ENCODE assay signal across 9 cellular contexts in genomic region chrX:53089224-53089842, GRCh38. TPM values are rescaled to one million over a fixed set of nuclear protein-coding genes. Genes with fewer than 3 reads are reported as not detected.
DNase-seq lines count a peak whose midpoint lies in the region; ATAC-seq and TF ChIP-seq lines count a peak whose summit lies in the region.
"Had no signal": no experiment of that assay in that cellular context is flagged by ENCODE, and none has a peak within 500 bp of the region (broad histone marks: within the 10 kb centered on the region; RNA-seq: fewer than 3 reads in every experiment).

No MANE protein-coding gene starts in this region.

- RAD21 ChIA-PET in HCT116 (lab: Charles Lee; ENCODE audit: low non-redundant PET in 1 of 2, low total read pairs in 2 of 2, uncharacterized antibody in 2 of 2, unreplicated experiment in 2 of 2) = no interaction called here

- DNase-seq in CD8-positive, alpha-beta memory T cell = peak in 4 of 5 donors; percentile 31 to 60 (median 53)
- peak; percentile 34 for DNase-seq in HCT116 (ENCODE audit: low read depth, low spot score)
- peak; percentile 27 for DNase-seq in NCI-H526 treated with DMSO at 0.1 percent for 48 hours (lab: John Stamatoyannopoulos, UW)
- DNase-seq in adipocyte (ENCODE audit: low read depth) = peak; percentile 79
- DNase-seq in heart right ventricle = peak in 1 of 2 donors; percentile 34
- DNase-seq in psoas muscle = peak; percentile 41 to 63
- DNase-seq in KG1 (lab: John Stamatoyannopoulos, UW) = no peak

- no peaks in the 10 kb centered on the region for H3K9me2 ChIP-seq in HCT116 (ENCODE audit: insufficient read depth)

- H3K9me3 Mint-ChIP-seq in CD8-positive, alpha-beta memory T cell = peaks cover 0 to 2% (median 0%) of the 10 kb centered on the region in 5 donors

- intact Hi-C loops in HCT116 (cut with micrococcal nuclease) (loop anchor here (1.0 kb wide), 1 partner anchor 18 kb away; no protein-coding TSS in a partner anchor), heart right ventricle (cut with DNase I) (loop anchor here in 2 of 10 donors (1.0 to 2.0 kb wide), 2 partner anchors 18 to 19 kb away; no protein-coding TSS in a partner anchor), psoas muscle (cut with DNase I) (loop anchor here in 1 of 2 donors (10.0 kb wide), 1 partner anchor 135 kb away; the partner anchor contains the start of gene KDM5C)

- BruUV-seq in HCT116 (replicated peaks; lab: Mats Ljungman, UMichigan) = no TSS peak

- no peaks in the 10 kb centered on the region for H4K20me1 ChIP-seq in HCT116 (ENCODE audit: insufficient read depth)

- ATAC-seq in HCT116 (no peak), heart right ventricle (peak in 2 of 8 donors; percentile 33 to 45), psoas muscle (peak in 2 of 4 donors; percentile 29 to 48), GM19467 (IDR thresholded peaks at IDR 0.05; ENCODE audit: unreplicated experiment) (no peak)

- H3K4me1 Mint-ChIP-seq in CD8-positive, alpha-beta memory T cell = peaks cover 24 to 60% (median 35%) of the 10 kb centered on the region in 3 donors

- CTCF ChIA-PET in CD8-positive, alpha-beta memory T cell (lab: Charles Lee) = interaction anchor here (2.1 kb wide), 1 partner anchor 17 kb away, joined by 7 read pairs; no protein-coding TSS in a partner anchor
- CTCF ChIA-PET in HCT116 (lab: Charles Lee) = no interaction called here

- peak overlapping the region; percentile 67 for H3K4me3 ChIP-seq in CD8-positive, alpha-beta memory T cell (ENCODE audit: low read length)
- H3K4me3 ChIP-seq in HCT116 (replicated peaks in 1 of 2; ENCODE audit: low read depth in 1 of 2, low read length in 2 of 2) (no peak overlapping the region), adipocyte (ENCODE audit: low read length) (peak overlapping the region; percentile 75), heart right ventricle (peak overlapping the region; percentile 10 to 58 (median 42)), psoas muscle (peak overlapping the region; percentile 62)

- H3K79me2 ChIP-seq in HCT116 (ENCODE audit: insufficient read depth, low read length) = no peaks in the 10 kb centered on the region

- no peak overlapping the region for H2AFZ ChIP-seq in HCT116 (ENCODE audit: low read depth, low read length, poor library complexity, severe bottlenecking)

- TF ChIP-seq CTCF in HCT116 (IDR thresholded peaks at IDR 0.05 in 2 of 3, conservative IDR thresholded peaks at IDR 0.05 in 1 of 3; ENCODE audit: borderline replicate concordance in 1 of 3, insufficient read depth in 1 of 3, low read depth in 2 of 3, low read length in 2 of 3) = peak in 2 of 3 experiments; percentile 64 to 73; a peak in 4 of 6 replicates
- TF ChIP-seq CTCF in heart right ventricle (IDR thresholded peaks at IDR 0.05) = peak; percentile 36 to 82 (median 73)
- TF ChIP-seq CTCF in psoas muscle (IDR thresholded peaks at IDR 0.05) = peak; percentile 84

- peak overlapping the region; percentile 89 to 98 (median 93) for H3K4me3 Mint-ChIP-seq in CD8-positive, alpha-beta memory T cell

- H3K4me1 ChIP-seq in CD8-positive, alpha-beta memory T cell (ENCODE audit: insufficient read depth, low read length) = peaks cover 5% of the 10 kb centered on the region
- peaks cover 3 to 13% of the 10 kb centered on the region in 2 experiments; a peak in 3 of 4 replicates for H3K4me1 ChIP-seq in HCT116 (ENCODE audit: control insufficient read depth in 1 of 2, insufficient read depth in 2 of 2, low read length in 2 of 2)
- peaks cover 9% of the 10 kb centered on the region for H3K4me1 ChIP-seq in adipocyte (ENCODE audit: control insufficient read depth, insufficient read depth, low read length)
- H3K4me1 ChIP-seq in heart right ventricle = peaks cover 0 to 20% (median 6%) of the 10 kb centered on the region in 9 donors
- no peaks in the 10 kb centered on the region for H3K4me1 ChIP-seq in psoas muscle

- H3K4me2 ChIP-seq in HCT116 (ENCODE audit: low read length) = no peak overlapping the region

- TF ChIP-seq POLR2A in HCT116 (IDR thresholded peaks at IDR 0.05; ENCODE audit: borderline replicate concordance, extremely low read depth, insufficient read depth, insufficient read length) = no peak

- TF ChIP-seq RAD21 in HCT116 (IDR thresholded peaks at IDR 0.05; ENCODE audit: low read depth) = no peak

- peaks cover 5 to 44% (median 6%) of the 10 kb centered on the region in 3 donors for H3K36me3 Mint-ChIP-seq in CD8-positive, alpha-beta memory T cell

- H3K36me3 ChIP-seq in CD8-positive, alpha-beta memory T cell (ENCODE audit: insufficient read depth, low read length) = peaks cover 16% of the 10 kb centered on the region
- H3K36me3 ChIP-seq in HCT116 (ENCODE audit: control insufficient read depth in 1 of 2, insufficient read depth in 2 of 2, low read length in 2 of 2) = peaks cover 0 to 10% of the 10 kb centered on the region in 2 experiments; a peak in 1 of 4 replicates
- peaks cover 35% of the 10 kb centered on the region for H3K36me3 ChIP-seq in adipocyte (ENCODE audit: control insufficient read depth, insufficient read depth, low read length, severe bottlenecking)
- H3K36me3 ChIP-seq in heart right ventricle = peaks cover 0 to 25% (median 0%) of the 10 kb centered on the region in 9 donors
- peaks cover 0 to 18% of the 10 kb centered on the region in 2 donors for H3K36me3 ChIP-seq in psoas muscle (ENCODE audit: insufficient read depth in 1 of 2, low read depth in 1 of 2)

- peak overlapping the region; percentile 96 to 100 (median 99) for H3K27ac Mint-ChIP-seq in CD8-positive, alpha-beta memory T cell

- no peaks in the 10 kb centered on the region for H3K9me3 ChIP-seq in CD8-positive, alpha-beta memory T cell (ENCODE audit: low read length)
- H3K9me3 ChIP-seq in HCT116 (ENCODE audit: control insufficient read depth in 1 of 2, insufficient read depth in 1 of 2, low read depth in 1 of 2, low read length in 2 of 2) (no peaks in the 10 kb centered on the region), adipocyte (ENCODE audit: control insufficient read depth, low read length) (no peaks in the 10 kb centered on the region), heart right ventricle (no peaks in the 10 kb centered on the region), psoas muscle (no peaks in the 10 kb centered on the region)

- POLR2A ChIA-PET in CD8-positive, alpha-beta memory T cell (lab: Charles Lee) = interaction anchor here (0.8 to 1.1 kb wide), 2 partner anchors 8 to 89 kb away, joined by 3 read pairs; partner anchors contain the start of gene TSPYL2
- POLR2A ChIA-PET in HCT116 (lab: Charles Lee) = no interaction called here

- 9 to 10% methylated on average over 11 of the region's 11 CpGs for WGBS in heart right ventricle, 2 donors
- 10 to 17% (median 12%) methylated on average over 11 of the region's 11 CpGs for whole genome bisulfite sequencing in psoas muscle, 3 donors

- H3K9ac ChIP-seq in HCT116 (ENCODE audit: low read length) = no peak overlapping the region
- peak overlapping the region; percentile 67 for H3K9ac ChIP-seq in adipocyte (ENCODE audit: low read length)

- peaks cover 0 to 12% of the 10 kb centered on the region in 2 donors for H3K27me3 Mint-ChIP-seq in CD8-positive, alpha-beta memory T cell

- no peaks in the 10 kb centered on the region for H3K27me3 ChIP-seq in CD8-positive, alpha-beta memory T cell (ENCODE audit: insufficient read depth, low read length, poor library complexity, severe bottlenecking)
- H3K27me3 ChIP-seq in HCT116 (ENCODE audit: insufficient read depth, low read length) (no peaks in the 10 kb centered on the region), adipocyte (replicated peaks; ENCODE audit: control insufficient read depth, insufficient read depth, low read length) (no peaks in the 10 kb centered on the region), heart right ventricle (peaks cover 0 to 16% (median 0%) of the 10 kb centered on the region in 7 donors), psoas muscle (ENCODE audit: insufficient read depth in 3 of 3, low read length in 2 of 3) (peaks cover 0 to 20% (median 0%) of the 10 kb centered on the region in 3 donors)

- H3K27ac ChIP-seq in CD8-positive, alpha-beta memory T cell (ENCODE audit: low read depth, low read length) = peak overlapping the region; percentile 80
- H3K27ac ChIP-seq in HCT116 (ENCODE audit: low read depth, low read length) (no peak overlapping the region), heart right ventricle (peak overlapping the region; percentile 51 to 88 (median 82)), psoas muscle (peak overlapping the region; percentile 72)

TF ChIP-seq in HCT116, 20 proteins besides CTCF, POLR2A, EP300 and RAD21:
- TF ChIP-seq SRF (IDR thresholded peaks at IDR 0.05; ENCODE audit: low read depth) (no peak), JUND (IDR thresholded peaks at IDR 0.05) (no peak), FOSL1 (IDR thresholded peaks at IDR 0.05; ENCODE audit: low read depth) (no peak)

RNA-seq across cellular contexts. Expression of gene KANTR, which starts 4.6 kb away (rescaled TPM):
- 1 to 10 TPM; 4.6 to 4.8 TPM for total RNA-seq in CD8-positive, alpha-beta memory T cell
- 1.6 TPM for polyA plus RNA-seq in CD8-positive, alpha-beta memory T cell
- total RNA-seq in HCT116 (2021; ENCODE audit: unreplicated experiment) (7.5 TPM), heart right ventricle (10 to 100 TPM in 2 of 10 donors, 1 to 10 TPM in 8; 2.7 to 11.5 (median 7.0) TPM), psoas muscle (1 to 10 TPM; 3.4 to 8.2 (median 4.8) TPM)
- 1.7 and 2.6 TPM in 2 replicates for polyA plus RNA-seq in HCT116 (2012)
- polyA plus RNA-seq in heart right ventricle (10 to 100 TPM in 1 of 2 donors, 1 to 10 TPM in 1; 2.1 to 12.6 TPM), psoas muscle (1 to 10 TPM in 2 of 3 donors, under 1 TPM in 1; 0.89 to 5.2 (median 1.5) TPM)

RNA-seq across cellular contexts. Expression of gene TSPYL2, which starts 7.2 kb away (rescaled TPM):
- total RNA-seq in CD8-positive, alpha-beta memory T cell = 10 to 100 TPM; 38.4 to 47.9 TPM
- 23.1 TPM for polyA plus RNA-seq in CD8-positive, alpha-beta memory T cell
- total RNA-seq in HCT116 (2021; ENCODE audit: unreplicated experiment) = 19.2 TPM
- 27.1 and 33.5 TPM in 2 replicates for polyA plus RNA-seq in HCT116 (2012)
- total RNA-seq in heart right ventricle = 10 to 100 TPM; 17.2 to 48.8 (median 25.5) TPM
- 100 to 1,000 TPM in 1 of 2 donors, 10 to 100 TPM in 1; 54.4 to 136 TPM for polyA plus RNA-seq in heart right ventricle
- total RNA-seq in psoas muscle = 10 to 100 TPM; 20.0 to 56.4 (median 28.1) TPM
- polyA plus RNA-seq in psoas muscle = 10 to 100 TPM in 2 of 3 donors, 1 to 10 TPM in 1; 9.2 to 45.2 (median 23.2) TPM

RNA-seq across cellular contexts. Expression of gene GPR173, which starts 40.7 kb away (rescaled TPM):
- total RNA-seq in CD8-positive, alpha-beta memory T cell = not detected
- not detected for polyA plus RNA-seq in CD8-positive, alpha-beta memory T cell
- total RNA-seq in HCT116 (2021; ENCODE audit: unreplicated experiment) = 3.4 TPM
- 3.1 and 3.4 TPM in 2 replicates for polyA plus RNA-seq in HCT116 (2012)
- 1 to 10 TPM in 3 of 10 donors, under 1 TPM in 7; 0.54 to 2.5 (median 0.73) TPM for total RNA-seq in heart right ventricle
- under 1 TPM; 0.70 to 0.95 TPM for polyA plus RNA-seq in heart right ventricle
- under 1 TPM; 0.13 to 0.34 (median 0.20) TPM for total RNA-seq in psoas muscle
- polyA plus RNA-seq in psoas muscle = under 1 TPM; 0.03 to 0.16 (median 0.08) TPM
- total RNA-seq: T-helper 1 cell treated with Interleukin-12 subunit alpha and Interleukin-12 subunit beta and Interleukin-4 antibody, amounts not matched to agents 30 ng/mL and 1 ng/mL, for 36 hours had no signal

Comparison
In these comparisons a context has a peak if more than half of its experiments do, and no peak if none do; other contexts are left out.
1. H3K4me3 ChIP-seq: peak in CD8-positive, alpha-beta memory T cell (single experiment), adipocyte (single experiment), heart right ventricle (10 of 10) and psoas muscle (single experiment); none in HCT116 (0 of 2).
2. Peak in every context shown above with its lines, with median percentiles within 50 percentile points of each other: CTCF ChIP-seq.